Comparison of ENCODE assay signal across 8 cellular contexts in the genomic region with DNA sequence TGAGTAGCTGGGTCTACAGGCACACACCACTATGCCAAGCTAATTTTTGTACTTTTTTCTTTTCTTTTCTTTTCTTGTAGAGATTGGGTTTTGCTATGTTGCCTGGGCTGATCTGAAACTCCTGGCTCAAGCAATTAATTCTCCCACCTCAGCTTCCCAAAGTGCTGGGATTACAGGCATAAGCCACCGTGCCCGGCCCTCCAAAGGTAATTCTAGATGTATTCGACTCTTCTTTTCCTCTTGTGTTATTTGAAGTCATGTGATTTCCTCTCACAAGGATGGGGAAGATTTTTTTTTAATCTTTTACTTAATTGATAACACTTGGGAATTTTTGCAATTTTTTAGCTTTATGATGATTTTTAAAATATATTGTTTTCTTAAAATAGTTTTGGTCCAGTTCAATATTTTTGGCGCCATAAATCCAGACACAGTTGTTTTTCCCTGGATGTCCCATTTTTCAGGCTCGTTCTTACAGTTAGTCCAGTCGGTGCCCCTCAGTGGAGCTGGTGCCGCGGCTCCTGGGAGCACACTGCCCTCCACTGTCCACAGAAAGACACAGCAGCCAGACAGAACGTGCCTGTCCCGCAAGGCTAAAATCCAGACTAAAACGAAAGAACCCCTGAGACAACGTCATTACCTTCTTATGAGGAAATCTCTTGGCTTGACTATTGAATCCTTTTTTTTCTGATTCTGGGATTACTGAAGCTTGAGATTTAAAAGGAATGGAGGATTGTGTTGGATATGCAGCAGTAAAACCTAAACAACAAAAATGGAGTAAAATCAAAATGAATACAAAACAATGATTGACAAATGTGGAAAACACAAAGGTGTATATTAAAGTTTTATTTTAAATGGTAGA. TPM values are rescaled to one million over a fixed set of nuclear protein-coding genes. Genes with fewer than 3 reads are reported as not detected.
DNase-seq lines count a peak whose midpoint lies in the region; ATAC-seq and TF ChIP-seq lines count a peak whose summit lies in the region.

No MANE protein-coding gene starts in this region.

- no peaks in the 10 kb centered on the region for H3K27me3 ChIP-seq in duodenal mucosa (ENCODE audit: control insufficient read depth in 1 of 2, insufficient read depth in 2 of 2, low read length in 2 of 2)
- no peaks in the 10 kb centered on the region for H3K27me3 ChIP-seq in lower lobe of right lung (ENCODE audit: low read depth)

- no peaks in the 10 kb centered on the region for H3K9me3 Mint-ChIP-seq in activated CD8-positive, alpha-beta T cell treated with anti-CD3 and anti-CD28 coated beads for 36 hours

- H3K27ac Mint-ChIP-seq in activated CD8-positive, alpha-beta T cell treated with anti-CD3 and anti-CD28 coated beads for 36 hours = peak overlapping the region; percentile 95

- H3K27me3 Mint-ChIP-seq in activated CD8-positive, alpha-beta T cell treated with anti-CD3 and anti-CD28 coated beads for 36 hours = no peaks in the 10 kb centered on the region

- H3K4me3 Mint-ChIP-seq in activated CD8-positive, alpha-beta T cell treated with anti-CD3 and anti-CD28 coated beads for 36 hours = peak overlapping the region; percentile 59

- no peaks in the 10 kb centered on the region for H3K9me3 ChIP-seq in duodenal mucosa (ENCODE audit: control insufficient read depth in 1 of 2, low read length in 2 of 2)
- H3K9me3 ChIP-seq in lower lobe of right lung = no peaks in the 10 kb centered on the region

- CTCF ChIA-PET in activated CD8-positive, alpha-beta T cell treated with anti-CD3 and anti-CD28 coated beads for 36 hours (lab: Charles Lee) = interaction anchor here (0.7 to 8.0 kb wide), 84 partner anchors 10 to 439 kb away, joined by 3 to 376 read pairs (median 5); partner anchors contain the start of genes CLIC4, IFNLR1, NIPAL3 and RCAN3

- DNase-seq in EH (ENCODE audit: low read depth) (peak; percentile 83), NCI-H82 (lab: John Stamatoyannopoulos, UW) (peak; percentile 88), lower lobe of right lung (peak; percentile 80), GM19238 (ENCODE audit: insufficient read length, low spot score) (no peak)
- DNase-seq in activated CD8-positive, alpha-beta T cell treated with anti-CD3 and anti-CD28 coated beads for 36 hours = peak; percentile 76
- DNase-seq in stimulated activated CD8-positive, alpha-beta memory T cell treated with anti-CD3 and anti-CD28 coated beads, Interleukin-12 subunit alpha, Interleukin-12 subunit beta, amount 100 ng/mL, for 1 hour (ENCODE audit: low read depth) = peak; percentile 47

- POLR2A ChIA-PET in activated CD8-positive, alpha-beta T cell treated with anti-CD3 and anti-CD28 coated beads for 36 hours (lab: Charles Lee) = interaction anchor here (0.8 to 2.1 kb wide), 7 partner anchors 9 to 241 kb away, joined by 3 to 9 read pairs (median 5); no protein-coding TSS in a partner anchor

- peak overlapping the region; percentile 11 for H3K27ac ChIP-seq in duodenal mucosa (ENCODE audit: low read depth, low read length)
- peak overlapping the region; percentile 73 for H3K27ac ChIP-seq in lower lobe of right lung

- intact Hi-C loops in activated CD8-positive, alpha-beta T cell treated with anti-CD3 and anti-CD28 coated beads for 36 hours (cut with micrococcal nuclease) = loop anchor here (5.0 kb wide), 1 partner anchor 69 kb away; no protein-coding TSS in a partner anchor
- intact Hi-C loops in lower lobe of right lung (cut with DNase I) = no loop called here

- ATAC-seq in HG03097 (IDR thresholded peaks at IDR 0.05; ENCODE audit: low FRiP score, unreplicated experiment) (peak; percentile 36), lower lobe of right lung (peak; percentile 96 to 97)
- ATAC-seq in activated CD8-positive, alpha-beta T cell treated with anti-CD3 and anti-CD28 coated beads for 36 hours = peak; percentile 74

- H3K4me1 ChIP-seq in duodenal mucosa (ENCODE audit: control insufficient read depth in 1 of 2, insufficient read depth in 2 of 2, low read length in 2 of 2) (peaks cover 13 to 19% of the 10 kb centered on the region in 2 donors), lower lobe of right lung (peaks cover 32% of the 10 kb centered on the region)

- H3K9ac ChIP-seq in duodenal mucosa (ENCODE audit: low read depth in 1 of 2, low read length in 2 of 2) = peak overlapping the region; percentile 28 to 62

- H3K36me3 ChIP-seq in duodenal mucosa (ENCODE audit: control insufficient read depth in 1 of 2, insufficient read depth in 2 of 2, low read length in 2 of 2) (no peaks in the 10 kb centered on the region), lower lobe of right lung (no peaks in the 10 kb centered on the region)

- peak overlapping the region; percentile 48 to 51 for H3K4me3 ChIP-seq in duodenal mucosa (ENCODE audit: low read depth in 1 of 2, low read length in 2 of 2)
- peak overlapping the region; percentile 28 for H3K4me3 ChIP-seq in lower lobe of right lung

- TF ChIP-seq CTCF in activated CD8-positive, alpha-beta T cell treated with anti-CD3 and anti-CD28 coated beads for 36 hours (IDR thresholded peaks at IDR 0.05) = peak; percentile 93
- peak; percentile 95 for TF ChIP-seq CTCF in lower lobe of right lung (IDR thresholded peaks at IDR 0.05)

- peaks cover 2% of the 10 kb centered on the region for H3K36me3 Mint-ChIP-seq in activated CD8-positive, alpha-beta T cell treated with anti-CD3 and anti-CD28 coated beads for 36 hours (ENCODE audit: low read depth)

- H3K4me1 Mint-ChIP-seq in activated CD8-positive, alpha-beta T cell treated with anti-CD3 and anti-CD28 coated beads for 36 hours (ENCODE audit: low read depth) = peaks cover 46% of the 10 kb centered on the region

RNA-seq across cellular contexts. Expression of gene STPG1, which starts 22.4 kb away (rescaled TPM):
- total RNA-seq in activated CD8-positive, alpha-beta T cell treated with anti-CD3 and anti-CD28 coated beads for 36 hours = 1 to 10 TPM; 5.6 to 6.3 TPM
- total RNA-seq in lower lobe of right lung = 13.1 TPM

RNA-seq across cellular contexts. Expression of gene NIPAL3, which starts 24.4 kb away (rescaled TPM):
- 10 to 100 TPM; 33.2 to 33.3 TPM for total RNA-seq in activated CD8-positive, alpha-beta T cell treated with anti-CD3 and anti-CD28 coated beads for 36 hours
- 38.0 TPM for total RNA-seq in lower lobe of right lung

Comparison
In these comparisons a context has a peak if more than half of its experiments do, and no peak if none do; other contexts are left out.
1. ATAC-seq: peak in every context shown above with its lines; median percentile 96 in lower lobe of right lung; 74 in activated CD8-positive, alpha-beta T cell treated with anti-CD3 and anti-CD28 coated beads for 36 hours; 36 in HG03097.